In the genomic region with DNA sequence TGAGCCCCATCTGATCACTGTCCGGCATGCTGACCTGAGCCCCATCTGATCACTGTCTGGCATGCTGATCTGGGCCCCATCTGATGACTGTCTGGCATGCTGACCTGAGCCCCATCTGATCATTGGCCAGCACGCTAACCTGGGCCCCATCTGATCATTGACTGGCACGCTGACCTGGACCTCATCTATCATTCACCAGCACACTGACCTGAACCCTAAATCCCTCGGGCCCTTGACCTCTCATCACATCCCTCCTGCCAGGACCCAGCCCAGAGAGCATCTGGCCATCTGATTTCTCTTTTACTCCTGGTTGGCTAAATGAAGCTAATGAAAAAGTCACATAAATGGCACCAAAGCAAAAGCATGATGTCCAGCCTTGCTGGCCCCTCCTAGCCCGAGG, we compare ENCODE assay signal across 10 cellular contexts.
"Had no signal": no experiment of that assay in that cellular context is flagged by ENCODE, and none has a peak within 500 bp of the region (broad histone marks: within the 10 kb centered on the region; RNA-seq: fewer than 3 reads in every experiment).

No MANE protein-coding gene starts in this region.

- H3K9me3 ChIP-seq: tibial artery, vagina had no signal

- H3K9me3 Mint-ChIP-seq: activated T-cell treated with anti-CD3 and anti-CD28 coated beads, Interleukin-2, amount 50 U/mL, for 72 hours; stimulated activated effector memory CD8-positive, alpha-beta T cell treated with anti-CD3 and anti-CD28 coated beads, Interleukin-12 subunit alpha, Interleukin-12 subunit beta, amount 100 ng/mL, for 72 hours had no signal

- H3K27me3 ChIP-seq: tibial artery, vagina had no signal

- H3K36me3 ChIP-seq: tibial artery, vagina had no signal

- H3K27ac ChIP-seq: epithelial cell of prostate, SK-N-MC, tibial artery, vagina had no signal

- H3K4me3 Mint-ChIP-seq: activated T-cell treated with anti-CD3 and anti-CD28 coated beads, Interleukin-2, amount 50 U/mL, for 72 hours; stimulated activated effector memory CD8-positive, alpha-beta T cell treated with anti-CD3 and anti-CD28 coated beads, Interleukin-12 subunit alpha, Interleukin-12 subunit beta, amount 100 ng/mL, for 72 hours had no signal

- H3K4me3 ChIP-seq: lung, SK-N-MC, tibial artery, vagina had no signal

- H3K27ac Mint-ChIP-seq: activated T-cell treated with anti-CD3 and anti-CD28 coated beads, Interleukin-2, amount 50 U/mL, for 72 hours; stimulated activated effector memory CD8-positive, alpha-beta T cell treated with anti-CD3 and anti-CD28 coated beads, Interleukin-12 subunit alpha, Interleukin-12 subunit beta, amount 100 ng/mL, for 72 hours had no signal

- DNase-seq: activated T-cell treated with anti-CD3 and anti-CD28 coated beads, Interleukin-2, amount 50 U/mL, for 72 hours; dermis blood vessel endothelial cell; left cardiac atrium; T-helper 9 cell had no signal
